In genomic region chr17:28950017-28950751, GRCh38 we compare ENCODE assay signal across 8 cellular contexts. TPM values are rescaled to one million over a fixed set of nuclear protein-coding genes. Genes with fewer than 3 reads are reported as not detected.
DNase-seq lines count a peak whose midpoint lies in the region; TF ChIP-seq lines count a peak whose summit lies in the region.

No MANE protein-coding gene starts in this region.

- no peaks in the 10 kb centered on the region for H3K27me3 ChIP-seq in CD8-positive, alpha-beta memory T cell (ENCODE audit: insufficient read depth, low read length, poor library complexity, severe bottlenecking)
- H3K27me3 ChIP-seq in brain microvascular endothelial cell (replicated peaks): no peaks in the 10 kb centered on the region

- H3K4me1 Mint-ChIP-seq in CD8-positive, alpha-beta memory T cell: peaks cover 34 to 36% (median 35%) of the 10 kb centered on the region in 3 donors
- peaks cover 37 to 38% of the 10 kb centered on the region in 2 donors for H3K4me1 Mint-ChIP-seq in immature natural killer cell

- peak overlapping the region; percentile 91 to 99 (median 96) for H3K27ac Mint-ChIP-seq in CD8-positive, alpha-beta memory T cell
- H3K27ac Mint-ChIP-seq in immature natural killer cell: peak overlapping the region; percentile 88 to 98 (median 96)

- CTCF ChIA-PET in CD8-positive, alpha-beta memory T cell (lab: Charles Lee): interaction anchor here (1.3 to 5.7 kb wide), 12 partner anchors 14 to 231 kb away, joined by 3 to 72 read pairs (median 10); partner anchors contain the start of genes DHRS13, FLOT2, NEK8 and RPL23A

- POLR2A ChIA-PET in CD8-positive, alpha-beta memory T cell (lab: Charles Lee): interaction anchor here (0.7 to 5.6 kb wide), 16 partner anchors 9 to 566 kb away, joined by 3 to 65 read pairs (median 5); partner anchors contain the start of genes DHRS13, FAM222B, FLOT2 and RPL23A

- H3K27me3 Mint-ChIP-seq in CD8-positive, alpha-beta memory T cell: peaks cover 0 to 4% of the 10 kb centered on the region in 2 donors
- H3K27me3 Mint-ChIP-seq in immature natural killer cell (ENCODE audit: low read depth in 3 of 3): peaks cover 10 to 15% (median 10%) of the 10 kb centered on the region in 3 donors

- no peaks in the 10 kb centered on the region for H3K9me3 ChIP-seq in CD8-positive, alpha-beta memory T cell (ENCODE audit: low read length)

- in situ Hi-C loops in KBM-7 (cut with MboI; ENCODE audit: low pct_unique_long_range_greater_than_20kb, low sequenced_read_pairs): loop anchor here (10.0 kb wide), 1 partner anchor 155 kb away; no protein-coding TSS in a partner anchor
- in situ Hi-C loops in brain microvascular endothelial cell (cut with HindIII; ENCODE audit: low pct_ligation_motif_present, low sequenced_read_pairs): no loop called here

- H3K36me3 ChIP-seq in CD8-positive, alpha-beta memory T cell (ENCODE audit: insufficient read depth, low read length): peaks cover 3% of the 10 kb centered on the region
- H3K36me3 ChIP-seq in brain microvascular endothelial cell (replicated peaks): no peaks in the 10 kb centered on the region

- H3K4me3 ChIP-seq in CD8-positive, alpha-beta memory T cell (ENCODE audit: low read length): peak overlapping the region; percentile 79
- peak overlapping the region; percentile 88 for H3K4me3 ChIP-seq in brain microvascular endothelial cell (ENCODE audit: low read depth, low read length)

- peaks cover 0 to 47% (median 8%) of the 10 kb centered on the region in 3 donors for H3K36me3 Mint-ChIP-seq in CD8-positive, alpha-beta memory T cell
- no peaks in the 10 kb centered on the region for H3K36me3 Mint-ChIP-seq in immature natural killer cell

- H3K4me1 ChIP-seq in CD8-positive, alpha-beta memory T cell (ENCODE audit: insufficient read depth, low read length): peaks cover 48% of the 10 kb centered on the region

- peak; percentile 50 to 82 (median 62) for DNase-seq in CD8-positive, alpha-beta memory T cell
- DNase-seq in KBM-7 (peak; percentile 54), T-helper 9 cell (peak; percentile 40), brain microvascular endothelial cell (peak; percentile 35), immature natural killer cell (peak; percentile 56 to 60 (median 56)), NCI-H1930 (lab: John Stamatoyannopoulos, UW) (no peak), mesenteric fat pad (ENCODE audit: low spot score) (no peak)
- peak; percentile 34 to 39 for DNase-seq in stimulated activated CD4-positive, alpha-beta T cell treated with anti-CD3 and anti-CD28 coated beads, Interleukin-12 subunit alpha, Interleukin-12 subunit beta, amount 100 ng/mL, for 24 hours (ENCODE audit: low read depth in 2 of 2)

- H3K9me3 Mint-ChIP-seq in CD8-positive, alpha-beta memory T cell: no peaks in the 10 kb centered on the region
- H3K9me3 Mint-ChIP-seq in immature natural killer cell: no peaks in the 10 kb centered on the region

- H3K4me3 Mint-ChIP-seq in CD8-positive, alpha-beta memory T cell: peak overlapping the region; percentile 91 to 98 (median 96)
- H3K4me3 Mint-ChIP-seq in immature natural killer cell: peak overlapping the region; percentile 92 to 97 (median 93)

- peak overlapping the region; percentile 80 for H3K27ac ChIP-seq in CD8-positive, alpha-beta memory T cell (ENCODE audit: low read depth, low read length)
- H3K27ac ChIP-seq in brain microvascular endothelial cell: peak overlapping the region; percentile 79

- TF ChIP-seq CTCF in brain microvascular endothelial cell (IDR thresholded peaks at IDR 0.05; ENCODE audit: low read depth, low read length, missing control alignments): no peak

RNA-seq across cellular contexts. Expression of gene PHF12, which starts 1.1 kb away (rescaled TPM):
- total RNA-seq in CD8-positive, alpha-beta memory T cell: 10 to 100 TPM; 58.1 to 62.1 TPM
- polyA plus RNA-seq in CD8-positive, alpha-beta memory T cell: 11.6 TPM
- polyA plus RNA-seq in immature natural killer cell: 10 to 100 TPM in 1 of 3 donors, 1 to 10 TPM in 2; 1.2 to 15.3 (median 3.9) TPM
- total RNA-seq in mesenteric fat pad: 29.3 TPM

RNA-seq across cellular contexts. Expression of gene DHRS13, which starts 47.3 kb away (rescaled TPM):
- total RNA-seq in CD8-positive, alpha-beta memory T cell: 10 to 100 TPM; 32.6 to 34.7 TPM
- polyA plus RNA-seq in CD8-positive, alpha-beta memory T cell: 26.5 TPM
- 10 to 100 TPM; 21.4 to 27.4 (median 22.2) TPM for polyA plus RNA-seq in immature natural killer cell
- 5.5 TPM for total RNA-seq in mesenteric fat pad

RNA-seq across cellular contexts. Expression of gene FLOT2, which starts 52.7 kb away (rescaled TPM):
- total RNA-seq in CD8-positive, alpha-beta memory T cell: 100 to 1,000 TPM; 113 to 115 TPM
- 268 TPM for polyA plus RNA-seq in CD8-positive, alpha-beta memory T cell
- 100 to 1,000 TPM; 275 to 360 (median 296) TPM for polyA plus RNA-seq in immature natural killer cell
- 126 TPM for total RNA-seq in mesenteric fat pad

RNA-seq across cellular contexts. Expression of gene SEZ6, which starts 55.6 kb away (rescaled TPM):
- not detected for total RNA-seq in CD8-positive, alpha-beta memory T cell
- 1.6 TPM for polyA plus RNA-seq in CD8-positive, alpha-beta memory T cell
- 1 to 10 TPM in 1 of 3 donors, under 1 TPM in 2; 0.71 to 3.8 (median 0.86) TPM for polyA plus RNA-seq in immature natural killer cell
- not detected for total RNA-seq in mesenteric fat pad

Comparison
In these comparisons a context has a peak if more than half of its experiments do, and no peak if none do; other contexts are left out.
1. DNase-seq: peak in CD8-positive, alpha-beta memory T cell (5 of 5), KBM-7 (single experiment), T-helper 9 cell (single experiment), brain microvascular endothelial cell (single experiment), immature natural killer cell (3 of 3) and stimulated activated CD4-positive, alpha-beta T cell treated with anti-CD3 and anti-CD28 coated beads, Interleukin-12 subunit alpha, Interleukin-12 subunit beta, amount 100 ng/mL, for 24 hours (2 of 2); none in NCI-H1930 (0 of 2) and mesenteric fat pad (single experiment).